In genomic region chr18:48803518-48803917, GRCh38 we compare ENCODE assay signal across 13 cellular contexts.
DNase-seq lines count a peak whose midpoint lies in the region; ATAC-seq and TF ChIP-seq lines count a peak whose summit lies in the region.
"Had no signal": no experiment of that assay in that cellular context is flagged by ENCODE, and none has a peak within 500 bp of the region (broad histone marks: within the 10 kb centered on the region; RNA-seq: fewer than 3 reads in every experiment).

No MANE protein-coding gene starts in this region.

- ATAC-seq in Right ventricle myocardium inferior, result no peak
- ATAC-seq in HG03045 (IDR thresholded peaks at IDR 0.05; ENCODE audit: unreplicated experiment), result no peak
- ATAC-seq: gastroesophageal sphincter, left lung had no signal

- intact Hi-C loops in Right ventricle myocardium inferior (cut with DNase I) (no loop called here), thyroid gland (cut with DNase I) (no loop called here)

- WGBS in thyroid gland, 2 donors, result 80 to 91% methylated on average over 3 of the region's 3 CpGs

- H3K27ac ChIP-seq in cardiac muscle cell (peak overlapping the region; percentile 86), caudate nucleus (ENCODE audit: low read depth, low read length) (peak overlapping the region; percentile 36), thyroid gland (peak overlapping the region; percentile 77 to 87 (median 86))
- H3K27ac ChIP-seq: left lung, neutrophil had no signal

- TF ChIP-seq POLR2A in thyroid gland (IDR thresholded peaks at IDR 0.05), result no peak

- no peak for TF ChIP-seq CTCF in cardiac muscle cell (IDR thresholded peaks at IDR 0.05; ENCODE audit: low read depth, low read length)
- no peak for TF ChIP-seq CTCF in thyroid gland (IDR thresholded peaks at IDR 0.05)

- no peaks in the 10 kb centered on the region for H3K27me3 ChIP-seq in cardiac muscle cell
- no peaks in the 10 kb centered on the region for H3K27me3 ChIP-seq in thyroid gland
- H3K27me3 ChIP-seq: gastroesophageal sphincter, left lung, neutrophil had no signal

- H3K4me1 ChIP-seq in cardiac muscle cell (ENCODE audit: low read depth) (peaks cover 20% of the 10 kb centered on the region), thyroid gland (peaks cover 58 to 82% of the 10 kb centered on the region in 2 donors)

- H3K9me3 ChIP-seq in cardiac muscle cell (ENCODE audit: low read depth) (no peaks in the 10 kb centered on the region), thyroid gland (no peaks in the 10 kb centered on the region)
- H3K9me3 ChIP-seq: gastroesophageal sphincter, left lung, neutrophil had no signal

- no peak for DNase-seq in cardiac muscle cell (ENCODE audit: low read depth in 1 of 2, low spot score in 1 of 2)
- DNase-seq in Right ventricle myocardium inferior (ENCODE audit: missing footprints), result no peak
- DNase-seq in caudate nucleus (lab: John Stamatoyannopoulos, UW), result no peak
- DNase-seq in mesenteric fat pad (ENCODE audit: low spot score), result peak; percentile 57
- DNase-seq in thyroid gland, result peak in 1 of 2 donors; percentile 4
- DNase-seq in DMS79 treated with DMSO at 0.1 percent for 48 hours (lab: John Stamatoyannopoulos, UW), result no peak
- DNase-seq in NCI-H2196 (lab: John Stamatoyannopoulos, UW; ENCODE audit: unreplicated experiment), result no peak
- DNase-seq: effector CD8-positive, alpha-beta T cell; stimulated activated CD4-positive, alpha-beta T cell treated with anti-CD3 and anti-CD28 coated beads, Interleukin-15, amount 100 ng/mL, for 24 hours had no signal

- H3K4me3 ChIP-seq in cardiac muscle cell, result no peak overlapping the region
- no peak overlapping the region for H3K4me3 ChIP-seq in thyroid gland (replicated peaks in 1 of 3)
- H3K4me3 ChIP-seq: gastroesophageal sphincter, left lung had no signal

- H3K36me3 ChIP-seq in cardiac muscle cell (no peaks in the 10 kb centered on the region), thyroid gland (no peaks in the 10 kb centered on the region)
- H3K36me3 ChIP-seq: left lung, neutrophil had no signal

Comparison
In these comparisons a context has a peak if more than half of its experiments do, and no peak if none do; other contexts are left out.
1. H3K27ac ChIP-seq: peak in every context shown above with its lines; median percentile 86 in cardiac muscle cell; 86 in thyroid gland; 36 in caudate nucleus.